ENCODE assay signal across 19 cellular contexts in the genomic region with DNA sequence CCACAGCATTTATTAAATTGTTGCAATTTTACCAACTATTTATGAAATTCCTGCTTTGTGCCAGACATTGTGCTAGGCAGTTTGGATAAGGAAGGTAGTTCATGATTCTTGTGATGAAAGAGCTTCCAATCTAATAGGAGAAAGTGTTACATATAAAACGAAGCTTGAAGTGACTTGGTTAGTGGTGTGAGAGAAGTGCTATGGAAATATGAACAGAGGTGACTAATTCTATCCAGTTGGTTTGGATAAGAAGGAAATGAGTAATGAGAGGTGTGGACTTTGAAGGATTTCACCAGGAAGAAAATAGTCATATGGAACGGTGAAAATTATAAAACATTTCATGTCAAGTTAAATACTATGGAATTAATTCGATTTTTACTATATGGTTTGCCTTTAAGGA. TPM values are rescaled to one million over a fixed set of nuclear protein-coding genes. Genes with fewer than 3 reads are reported as not detected.
DNase-seq lines count a peak whose midpoint lies in the region; ATAC-seq, FAIRE-seq and TF ChIP-seq lines count a peak whose summit lies in the region.
"Had no signal": no experiment of that assay in that cellular context is flagged by ENCODE, and none has a peak within 500 bp of the region (broad histone marks: within the 10 kb centered on the region; RNA-seq: fewer than 3 reads in every experiment).

No MANE protein-coding gene starts in this region.

- FAIRE-seq in pancreas (lab: Jason Lieb, UNC), result no peak
- FAIRE-seq: endometrium, G401.6, GM18507 had no signal

- H3K9me3 ChIP-seq in mammary epithelial cell (replicated peaks; ENCODE audit: insufficient read depth, low read length) (peaks cover 10% of the 10 kb centered on the region), sigmoid colon (peaks cover 0 to 5% (median 0%) of the 10 kb centered on the region in 4 donors), pancreas (no peaks in the 10 kb centered on the region)

- no peak overlapping the region for H3K9ac ChIP-seq in mammary epithelial cell (ENCODE audit: insufficient read depth, low read length)
- H3K9ac ChIP-seq: BLaER1 had no signal

- H3K4me1 Mint-ChIP-seq in Calu3 (ENCODE audit: low read depth, unreplicated experiment) (peaks cover 10% of the 10 kb centered on the region), nephron progenitor cell (no peaks in the 10 kb centered on the region)

- TF ChIP-seq POLR2A in sigmoid colon (IDR thresholded peaks at IDR 0.05), result no peak

- H3K36me3 Mint-ChIP-seq in Calu3 (ENCODE audit: insufficient read depth, unreplicated experiment) (no peaks in the 10 kb centered on the region), nephron progenitor cell (ENCODE audit: low read depth) (no peaks in the 10 kb centered on the region)

- no peaks in the 10 kb centered on the region for H3K79me2 ChIP-seq in mammary epithelial cell (ENCODE audit: insufficient read depth, low read length)

- 7% methylated on average over 3 of the region's 3 CpGs for WGBS in mammary epithelial cell (ENCODE audit: low coverage, missing lambda C conversion rate)
- 76 to 84% methylated on average over 3 of the region's 3 CpGs for WGBS in sigmoid colon, 2 donors
- 85 to 88% methylated on average over 3 of the region's 3 CpGs for WGBS in pancreas, 2 donors

- H3K4me3 ChIP-seq in mammary epithelial cell (replicated peaks in 1 of 3; ENCODE audit: insufficient read depth in 1 of 3, low read depth in 2 of 3, low read length in 3 of 3), result no peak overlapping the region
- H3K4me3 ChIP-seq in sigmoid colon, result no peak overlapping the region
- no peak overlapping the region for H3K4me3 ChIP-seq in pancreas
- H3K4me3 ChIP-seq: BLaER1 had no signal

- H3K27ac Mint-ChIP-seq in Calu3 (ENCODE audit: unreplicated experiment), result peak overlapping the region; percentile 51
- H3K27ac Mint-ChIP-seq in nephron progenitor cell, result no peak overlapping the region
- H3K27ac Mint-ChIP-seq: activated T-cell treated with anti-CD3 and anti-CD28 coated beads, Interleukin-2, amount 50 U/mL, for 72 hours; T-cell had no signal

- H3K4me3 Mint-ChIP-seq in Calu3 (ENCODE audit: low read depth, unreplicated experiment) (no peak overlapping the region), nephron progenitor cell (no peak overlapping the region)
- H3K4me3 Mint-ChIP-seq: activated T-cell treated with anti-CD3 and anti-CD28 coated beads, Interleukin-2, amount 50 U/mL, for 72 hours; T-cell had no signal

- H3K27ac ChIP-seq in mammary epithelial cell (ENCODE audit: insufficient read depth, low read depth, low read length), result peak overlapping the region; percentile 52
- H3K27ac ChIP-seq in sigmoid colon, result no peak overlapping the region
- no peak overlapping the region for H3K27ac ChIP-seq in pancreas
- H3K27ac ChIP-seq: BLaER1 had no signal

- dilution Hi-C loops in mammary epithelial cell (cut with HindIII; ENCODE audit: low sequenced_read_pairs), result no loop called here

- no peaks in the 10 kb centered on the region for H3K27me3 Mint-ChIP-seq in Calu3 (ENCODE audit: unreplicated experiment)
- H3K27me3 Mint-ChIP-seq in nephron progenitor cell (ENCODE audit: low read depth, poor library complexity), result peaks cover 5% of the 10 kb centered on the region

- H3K9me3 Mint-ChIP-seq in Calu3 (ENCODE audit: low read depth, unreplicated experiment) (peaks cover 14% of the 10 kb centered on the region), nephron progenitor cell (peaks cover 23% of the 10 kb centered on the region)

- H3K36me3 ChIP-seq in mammary epithelial cell (ENCODE audit: insufficient read depth, low read length) (no peaks in the 10 kb centered on the region), sigmoid colon (no peaks in the 10 kb centered on the region), pancreas (no peaks in the 10 kb centered on the region)
- H3K36me3 ChIP-seq: BLaER1 had no signal

- peak overlapping the region; percentile 83 for H3K4me2 ChIP-seq in mammary epithelial cell (ENCODE audit: insufficient read depth, low read depth, low read length)
- H3K4me2 ChIP-seq: BLaER1 had no signal

- no peak for TF ChIP-seq EP300 in sigmoid colon (IDR thresholded peaks at IDR 0.05)

- in situ Hi-C loops in mammary epithelial cell (cut with MboI; ENCODE audit: low sequenced_read_pairs in 2 of 2), result no loop called here

- H2AFZ ChIP-seq in mammary epithelial cell (ENCODE audit: low read depth, low read length), result peak overlapping the region; percentile 68

- H3K4me1 ChIP-seq in mammary epithelial cell (ENCODE audit: insufficient read depth, low read length) (peaks cover 41% of the 10 kb centered on the region), sigmoid colon (no peaks in the 10 kb centered on the region), pancreas (no peaks in the 10 kb centered on the region)
- H3K4me1 ChIP-seq: BLaER1 had no signal

- TF ChIP-seq CTCF in Calu3 (IDR thresholded peaks at IDR 0.05; ENCODE audit: unreplicated experiment) (no peak), mammary epithelial cell (conservative IDR thresholded peaks at IDR 0.05 in 1 of 2, IDR thresholded peaks at IDR 0.05 in 1 of 2; ENCODE audit: extremely low read depth in 1 of 2, insufficient read depth in 1 of 2, low read depth in 1 of 2, low read length in 2 of 2) (no peak), sigmoid colon (IDR thresholded peaks at IDR 0.05) (no peak), nephron progenitor cell (IDR thresholded peaks at IDR 0.05) (no peak), pancreas (IDR thresholded peaks at IDR 0.05) (no peak)

- intact Hi-C loops in Calu3 (cut with micrococcal nuclease; ENCODE audit: unreplicated experiment), result no loop called here
- intact Hi-C loops in mammary epithelial cell (cut with micrococcal nuclease), result loop anchor here (5.0 kb wide), 1 partner anchor 240 kb away; no protein-coding TSS in a partner anchor
- intact Hi-C loops in sigmoid colon (cut with DNase I), result no loop called here
- intact Hi-C loops in pancreas (cut with DNase I), result no loop called here

- DNase-seq in Calu3 (no peak), M059J (ENCODE audit: low read depth) (peak; percentile 79), mammary epithelial cell (peak; percentile 73), kidney tubule cell (ENCODE audit: low spot score) (peak; percentile 67), sigmoid colon (no peak), NCI-H1092 (lab: John Stamatoyannopoulos, UW) (no peak), nephron progenitor cell (no peak), pancreas (no peak)
- DNase-seq: activated CD4-positive, alpha-beta T cell treated with anti-CD3 and anti-CD28 coated beads for 48 hours; activated T-cell treated with anti-CD3 and anti-CD28 coated beads, Interleukin-2, amount 50 U/mL, for 72 hours; KBM-7; NCI-H2081 treated with DMSO at 0.1 percent for 48 hours; stimulated activated CD4-positive, alpha-beta T cell treated with anti-CD3 and anti-CD28 coated beads, Interleukin-4, amount 100 ng/mL, for 4 hours; stimulated activated naive CD4-positive, alpha-beta T cell treated with Interleukin-2 at 50 U/mL for 16 hours; T-cell had no signal

- no peaks in the 10 kb centered on the region for H3K27me3 ChIP-seq in mammary epithelial cell (ENCODE audit: insufficient read depth, low read length)
- H3K27me3 ChIP-seq in sigmoid colon, result no peaks in the 10 kb centered on the region
- no peaks in the 10 kb centered on the region for H3K27me3 ChIP-seq in pancreas
- H3K27me3 ChIP-seq: BLaER1 had no signal

- BruUV-seq in Calu3 (replicated peaks; lab: Mats Ljungman, UMichigan), result no TSS peak
- no TSS peak for BruUV-seq in mammary epithelial cell (replicated peaks; lab: Mats Ljungman, UMichigan)

- no peaks in the 10 kb centered on the region for H4K20me1 ChIP-seq in mammary epithelial cell (ENCODE audit: insufficient read depth, low read length)
- H4K20me1 ChIP-seq: BLaER1 had no signal

- CTCF ChIA-PET in Calu3 (lab: Charles Lee) (no interaction called here), mammary epithelial cell (lab: Charles Lee; ENCODE audit: low non-redundant PET) (interaction anchor here (0.6 kb wide), 2 partner anchors 67 to 218 kb away, joined by 3 to 7 read pairs; no protein-coding TSS in a partner anchor)

- no peak for ATAC-seq in pancreas
- ATAC-seq: activated T-cell treated with anti-CD3 and anti-CD28 coated beads, Interleukin-2, amount 50 U/mL, for 72 hours; T-cell had no signal

RNA-seq across cellular contexts. Expression of a gene that starts 48.6 kb away (rescaled TPM):
- total RNA-seq in Calu3 (2022) (0.45 and 1.1 TPM in 2 replicates), mammary epithelial cell (under 1 TPM; 0.83 to 0.94 TPM), sigmoid colon (1 to 10 TPM in 3 of 4 donors, under 1 TPM in 1; 0.66 to 1.9 (median 1.2) TPM), pancreas (1 to 10 TPM; 1.2 to 2.9 (median 2.1) TPM)
- total RNA-seq in M059J (2014; rRNA removed; shearing (Covaris generic)), result 1.6 and 1.7 TPM in 2 replicates
- polyA plus RNA-seq in mammary epithelial cell (0.37 TPM), sigmoid colon (1 to 10 TPM in 2 of 3 donors, under 1 TPM in 1; 0.46 to 2.2 (median 1.2) TPM), pancreas (1 to 10 TPM; 2.3 to 4.9 TPM)
- not detected for polyA minus RNA-seq in mammary epithelial cell

Comparison
In these comparisons a context has a peak if more than half of its experiments do, and no peak if none do; other contexts are left out.
1. DNase-seq: peak in M059J (single experiment), mammary epithelial cell (single experiment) and kidney tubule cell (single experiment); none in Calu3 (single experiment), sigmoid colon (single experiment), NCI-H1092 (single experiment), nephron progenitor cell (single experiment) and pancreas (0 of 6).